ENCODE assay signal across 9 cellular contexts in the genomic region with DNA sequence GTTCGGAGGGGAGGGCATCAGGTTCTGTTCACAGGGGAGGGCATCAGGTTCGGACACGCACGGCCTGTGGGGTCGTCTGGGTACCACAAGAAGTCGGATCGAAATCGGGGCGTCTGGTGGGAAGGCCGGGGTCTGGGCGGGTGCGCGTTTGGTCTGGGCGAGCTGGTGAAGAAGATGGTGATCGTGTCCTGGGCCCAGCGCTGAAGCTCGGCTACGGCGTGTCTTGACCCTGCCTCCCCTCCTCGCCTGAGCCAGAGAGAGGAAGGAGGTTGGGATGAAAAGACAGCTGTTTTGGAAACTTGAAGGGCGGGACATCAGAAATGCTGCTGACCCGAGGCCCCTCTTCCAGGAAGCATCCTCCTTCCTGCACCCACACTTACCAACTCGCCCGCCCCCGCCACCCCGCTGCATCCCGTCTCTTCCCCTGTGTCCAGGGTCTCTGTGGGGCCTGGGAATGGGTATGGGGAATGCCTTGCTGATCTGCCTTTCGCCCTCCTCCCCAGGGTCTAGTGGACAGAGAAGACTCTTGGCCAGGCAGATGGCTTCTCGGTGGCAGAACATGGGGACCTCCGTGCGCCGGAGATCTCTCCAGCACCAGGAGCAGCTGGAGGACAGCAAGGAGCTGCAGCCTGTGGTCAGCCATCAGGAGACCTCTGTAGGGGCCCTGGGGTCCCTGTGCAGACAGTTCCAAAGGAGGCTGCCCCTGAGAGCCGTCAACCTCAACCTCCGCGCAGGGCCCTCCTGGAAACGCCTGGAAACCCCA. TPM values are rescaled to one million over a fixed set of nuclear protein-coding genes. Genes with fewer than 3 reads are reported as not detected.
A peak's percentile ranks its signal among the peaks of the same experiment; 100 is the strongest.
DNase-seq lines count a peak whose midpoint lies in the region; ATAC-seq, FAIRE-seq and TF ChIP-seq lines count a peak whose summit lies in the region.
"Had no signal": no experiment of that assay in that cellular context is flagged by ENCODE, and none has a peak within 500 bp of the region (broad histone marks: within the 10 kb centered on the region; RNA-seq: fewer than 3 reads in every experiment).

No MANE protein-coding gene starts in this region.

- DNase-seq in AG04450 (ENCODE audit: low read depth, low spot score) (no peak), dorsolateral prefrontal cortex (peak in 2 of 10 donors; percentile 27 to 36), SIG-M5 treated with dmso at 0.1 percent for 504 hours (lab: John Stamatoyannopoulos, UW; ENCODE audit: unreplicated experiment) (no peak), urothelium cell line (ENCODE audit: low spot score) (no peak), middle frontal gyrus (ENCODE audit: extremely low spot score, low spot score) (no peak)
- DNase-seq in naive thymus-derived CD4-positive, alpha-beta T cell = no peak

- TF ChIP-seq CTCF in AG04450 (IDR thresholded peaks at IDR 0.05; ENCODE audit: low read depth, low read length) (no peak), dorsolateral prefrontal cortex (IDR thresholded peaks at IDR 0.05 in 54 of 56, conservative IDR thresholded peaks at IDR 0.05 in 2 of 56; ENCODE audit: low read depth in 1 of 56, partially characterized antibody in 56 of 56) (no peak)

- peak overlapping the region in 7 of 9 donors; percentile 22 to 93 (median 84) for H3K27ac Mint-ChIP-seq in naive thymus-derived CD4-positive, alpha-beta T cell

- peaks cover 0 to 2% (median 0%) of the 10 kb centered on the region in 5 donors for H3K36me3 Mint-ChIP-seq in naive thymus-derived CD4-positive, alpha-beta T cell

- H3K4me1 ChIP-seq in naive thymus-derived CD4-positive, alpha-beta T cell (ENCODE audit: control insufficient read depth in 2 of 2, insufficient read depth in 2 of 2, low read length in 2 of 2) = peaks cover 5 to 6% of the 10 kb centered on the region in 2 donors

- H3K27me3 ChIP-seq in AG04450 (ENCODE audit: control insufficient read depth, insufficient read depth, low read length) = no peaks in the 10 kb centered on the region
- H3K27me3 ChIP-seq in dorsolateral prefrontal cortex = no peaks in the 10 kb centered on the region
- no peaks in the 10 kb centered on the region for H3K27me3 ChIP-seq in naive thymus-derived CD4-positive, alpha-beta T cell (ENCODE audit: control insufficient read depth in 2 of 2, insufficient read depth in 2 of 2, low read length in 2 of 2)
- H3K27me3 ChIP-seq: adrenal gland had no signal

- CTCF ChIA-PET in AG04450 (lab: Charles Lee) = interaction anchor here (1.0 to 1.2 kb wide), 2 partner anchors 9 to 29 kb away, joined by 3 to 4 read pairs; no protein-coding TSS in a partner anchor
- CTCF ChIA-PET in naive thymus-derived CD4-positive, alpha-beta T cell (lab: Charles Lee) = interaction anchor here (1.1 to 1.3 kb wide), 3 partner anchors 9 to 857 kb away, joined by 3 to 5 read pairs (median 3); no protein-coding TSS in a partner anchor

- H3K27ac ChIP-seq in AG04450 (ENCODE audit: low read depth, low read length) = no peak overlapping the region
- peak overlapping the region; percentile 86 for H3K27ac ChIP-seq in KOPT-K1 (ENCODE audit: low read depth, low read length, poor library complexity, severe bottlenecking)
- no peak overlapping the region for H3K27ac ChIP-seq in dorsolateral prefrontal cortex
- no peak overlapping the region for H3K27ac ChIP-seq in naive thymus-derived CD4-positive, alpha-beta T cell (ENCODE audit: low read depth, low read length)

- peak overlapping the region; percentile 85 to 98 (median 91) for H3K4me3 Mint-ChIP-seq in naive thymus-derived CD4-positive, alpha-beta T cell

- ATAC-seq in naive thymus-derived CD4-positive, alpha-beta T cell = no peak
- no peak for ATAC-seq in HG03025 (IDR thresholded peaks at IDR 0.05; ENCODE audit: low FRiP score, unreplicated experiment)

- intact Hi-C loops in dorsolateral prefrontal cortex (cut with DNase I) = loop anchor here in 1 of 2 donors (10.0 kb wide), 1 partner anchor 960 kb away; the partner anchor contains the start of genes DERL2 and MIS12
- intact Hi-C loops in naive thymus-derived CD4-positive, alpha-beta T cell (cut with micrococcal nuclease) = loop anchor here (1.0 to 10.0 kb wide), 6 partner anchors 11 to 1027 kb away; partner anchors contain the start of genes KIAA0753 (in 2 of the 2), TXNDC17 (in 2 of the 2), DERL2 (in 1 of the 2) and MIS12 (in 1 of the 2)

- H3K9me3 Mint-ChIP-seq in naive thymus-derived CD4-positive, alpha-beta T cell = no peaks in the 10 kb centered on the region

- POLR2A ChIA-PET in AG04450 (lab: Yijun Ruan, JAX) = interaction anchor here (1.4 kb wide), 1 partner anchor 79 kb away, joined by 3 read pairs; no protein-coding TSS in a partner anchor
- POLR2A ChIA-PET in naive thymus-derived CD4-positive, alpha-beta T cell (lab: Charles Lee) = interaction anchor here (1.6 to 2.3 kb wide), 2 partner anchors 10 to 11 kb away, joined by 3 to 9 read pairs; no protein-coding TSS in a partner anchor

- H3K4me1 Mint-ChIP-seq in naive thymus-derived CD4-positive, alpha-beta T cell = peaks cover 10 to 15% (median 13%) of the 10 kb centered on the region in 7 donors

- no peak for FAIRE-seq in urothelium cell line (lab: Jason Lieb, UNC)

- H3K9me3 ChIP-seq in AG04450 (ENCODE audit: control insufficient read depth, insufficient read depth, low read length) (no peaks in the 10 kb centered on the region), KOPT-K1 (ENCODE audit: insufficient read depth, low read length, poor library complexity, severe bottlenecking) (no peaks in the 10 kb centered on the region)
- H3K9me3 ChIP-seq in naive thymus-derived CD4-positive, alpha-beta T cell (ENCODE audit: control insufficient read depth in 2 of 3, low read length in 3 of 3) = no peaks in the 10 kb centered on the region
- H3K9me3 ChIP-seq: adrenal gland had no signal

- peaks cover 42% of the 10 kb centered on the region for H3K36me3 ChIP-seq in KOPT-K1 (ENCODE audit: insufficient read depth, low read length)
- no peaks in the 10 kb centered on the region for H3K36me3 ChIP-seq in naive thymus-derived CD4-positive, alpha-beta T cell (ENCODE audit: control insufficient read depth in 2 of 3, insufficient read depth in 3 of 3, low read length in 3 of 3)
- H3K36me3 ChIP-seq: adrenal gland had no signal

- H3K4me3 ChIP-seq in AG04450 (ENCODE audit: low read depth, low read length) (peak overlapping the region; percentile 75), dorsolateral prefrontal cortex (peak overlapping the region; percentile 51 to 98 (median 72))
- H3K4me3 ChIP-seq in naive thymus-derived CD4-positive, alpha-beta T cell (ENCODE audit: low read length) = peak overlapping the region; percentile 77

- H3K27me3 Mint-ChIP-seq in naive thymus-derived CD4-positive, alpha-beta T cell = peaks cover 0 to 31% (median 0%) of the 10 kb centered on the region in 5 donors

RNA-seq across cellular contexts. Expression of gene PIMREG, which starts 0.5 kb away (rescaled TPM):
- polyA plus RNA-seq in AG04450 (2011; rRNA removed) = 7.0 and 7.7 TPM in 2 replicates
- 4.5 and 5.0 TPM in 2 replicates for polyA minus RNA-seq in AG04450 (2011; rRNA and poly(A)+ RNA removed)
- total RNA-seq in dorsolateral prefrontal cortex = 1 to 10 TPM in 3 of 120 experiments, under 1 TPM in 9, not detected in 108; 0.35 to 1.1 (median 0.56) TPM
- total RNA-seq in naive thymus-derived CD4-positive, alpha-beta T cell = 10 to 100 TPM in 1 of 5 experiments, under 1 TPM in 1, not detected in 3; 0.49 to 18.6 TPM
- polyA plus RNA-seq in naive thymus-derived CD4-positive, alpha-beta T cell = under 1 TPM; 0.12 to 0.47 TPM

RNA-seq across cellular contexts. Expression of gene AIPL1, which starts 9.8 kb away (rescaled TPM):
- not detected in 2 replicates for polyA plus RNA-seq in AG04450 (2011; rRNA removed)
- polyA minus RNA-seq in AG04450 (2011; rRNA and poly(A)+ RNA removed) = not detected in 2 replicates
- 1 to 10 TPM in 1 of 120 experiments, under 1 TPM in 12, not detected in 107; 0.15 to 1.1 (median 0.31) TPM for total RNA-seq in dorsolateral prefrontal cortex
- not detected for total RNA-seq in naive thymus-derived CD4-positive, alpha-beta T cell
- not detected for polyA plus RNA-seq in naive thymus-derived CD4-positive, alpha-beta T cell
- total RNA-seq: adrenal gland had no signal
- polyA plus RNA-seq: adrenal gland had no signal
